In genomic region chr1:149769216-149769615, GRCh38 we compare ENCODE assay signal across 4 cellular contexts. TPM values are rescaled to one million over a fixed set of nuclear protein-coding genes. Genes with fewer than 3 reads are reported as not detected.
"Had no signal": no experiment of that assay in that cellular context is flagged by ENCODE, and none has a peak within 500 bp of the region (broad histone marks: within the 10 kb centered on the region; RNA-seq: fewer than 3 reads in every experiment).

No MANE protein-coding gene starts in this region.

RNA-seq across cellular contexts. Expression of gene FCGR1A, which starts 13.3 kb away (rescaled TPM):
- total RNA-seq: HepG2, HT-29, HT1080, IMR-90 had no signal
- polyA plus RNA-seq: HepG2, IMR-90 had no signal
